ENCODE assay signal across 1 cellular context in the genomic region with DNA sequence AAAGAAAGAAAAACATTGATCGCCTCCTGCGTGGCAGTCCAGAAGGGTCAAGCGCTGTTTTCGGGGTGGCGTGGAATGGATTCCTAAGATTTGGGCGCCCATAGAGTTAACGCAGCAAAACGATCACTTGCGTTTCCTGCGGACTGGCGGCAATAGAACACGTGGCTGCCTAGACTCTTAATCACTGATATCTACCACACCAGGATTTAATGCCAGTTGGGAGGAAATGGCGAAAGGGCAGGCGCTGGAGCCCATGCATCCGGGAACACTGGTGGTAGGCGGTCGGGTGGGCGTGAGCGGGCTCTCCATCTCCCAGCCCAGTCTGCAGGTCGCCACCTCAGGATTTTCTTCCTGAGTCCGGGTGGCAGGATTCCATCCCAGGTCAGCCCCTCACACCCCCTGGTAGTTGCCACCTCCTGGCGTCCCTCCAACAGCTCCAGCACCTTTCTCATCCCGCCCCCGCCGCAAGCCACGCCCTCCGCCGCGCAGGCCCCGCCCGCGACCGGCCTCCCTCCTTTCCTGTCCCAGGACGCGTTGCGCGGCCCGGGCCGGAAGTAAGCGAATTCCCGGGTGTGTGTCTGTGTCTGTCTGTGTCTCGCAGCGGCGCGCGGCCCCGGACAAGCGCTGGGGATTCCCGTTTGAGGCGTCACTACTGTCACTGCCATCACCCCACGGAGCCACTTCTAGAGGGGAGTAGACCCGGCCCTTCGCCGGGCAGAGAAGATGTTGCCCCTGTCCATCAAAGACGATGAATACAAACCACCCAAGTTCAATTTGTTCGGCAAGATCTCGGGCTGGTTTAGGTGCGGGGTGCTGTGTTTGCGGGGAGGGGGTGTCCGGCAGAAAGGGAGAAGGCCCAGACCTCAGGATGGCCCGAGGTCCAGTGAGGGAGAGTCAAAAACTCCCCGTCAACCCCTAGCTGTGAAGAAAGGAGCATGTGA.
TF ChIP-seq lines count a peak whose summit lies in the region.

A gene with protein sequence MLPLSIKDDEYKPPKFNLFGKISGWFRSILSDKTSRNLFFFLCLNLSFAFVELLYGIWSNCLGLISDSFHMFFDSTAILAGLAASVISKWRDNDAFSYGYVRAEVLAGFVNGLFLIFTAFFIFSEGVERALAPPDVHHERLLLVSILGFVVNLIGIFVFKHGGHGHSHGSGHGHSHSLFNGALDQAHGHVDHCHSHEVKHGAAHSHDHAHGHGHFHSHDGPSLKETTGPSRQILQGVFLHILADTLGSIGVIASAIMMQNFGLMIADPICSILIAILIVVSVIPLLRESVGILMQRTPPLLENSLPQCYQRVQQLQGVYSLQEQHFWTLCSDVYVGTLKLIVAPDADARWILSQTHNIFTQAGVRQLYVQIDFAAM (plus strand): TSS at position 551 of the 941 bp plus-strand sequence. CDS start 173 bp downstream, at position 724.

TF ChIP-seq in WTC11, 78 proteins besides CTCF, POLR2A, EP300 and RAD21 (continued from another document and continues in another):
- TF ChIP-seq, protein P1, sequence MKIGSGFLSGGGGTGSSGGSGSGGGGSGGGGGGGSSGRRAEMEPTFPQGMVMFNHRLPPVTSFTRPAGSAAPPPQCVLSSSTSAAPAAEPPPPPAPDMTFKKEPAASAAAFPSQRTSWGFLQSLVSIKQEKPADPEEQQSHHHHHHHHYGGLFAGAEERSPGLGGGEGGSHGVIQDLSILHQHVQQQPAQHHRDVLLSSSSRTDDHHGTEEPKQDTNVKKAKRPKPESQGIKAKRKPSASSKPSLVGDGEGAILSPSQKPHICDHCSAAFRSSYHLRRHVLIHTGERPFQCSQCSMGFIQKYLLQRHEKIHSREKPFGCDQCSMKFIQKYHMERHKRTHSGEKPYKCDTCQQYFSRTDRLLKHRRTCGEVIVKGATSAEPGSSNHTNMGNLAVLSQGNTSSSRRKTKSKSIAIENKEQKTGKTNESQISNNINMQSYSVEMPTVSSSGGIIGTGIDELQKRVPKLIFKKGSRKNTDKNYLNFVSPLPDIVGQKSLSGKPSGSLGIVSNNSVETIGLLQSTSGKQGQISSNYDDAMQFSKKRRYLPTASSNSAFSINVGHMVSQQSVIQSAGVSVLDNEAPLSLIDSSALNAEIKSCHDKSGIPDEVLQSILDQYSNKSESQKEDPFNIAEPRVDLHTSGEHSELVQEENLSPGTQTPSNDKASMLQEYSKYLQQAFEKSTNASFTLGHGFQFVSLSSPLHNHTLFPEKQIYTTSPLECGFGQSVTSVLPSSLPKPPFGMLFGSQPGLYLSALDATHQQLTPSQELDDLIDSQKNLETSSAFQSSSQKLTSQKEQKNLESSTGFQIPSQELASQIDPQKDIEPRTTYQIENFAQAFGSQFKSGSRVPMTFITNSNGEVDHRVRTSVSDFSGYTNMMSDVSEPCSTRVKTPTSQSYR (CRISPR knock-in tag; IDR thresholded peaks at IDR 0.05), result no peak
- TF ChIP-seq MYBL2 (CRISPR knock-in tag; IDR thresholded peaks at IDR 0.05) (0 out of 2 replicates have a peak, but pooled peaks have one; percentile 29), RELA (CRISPR knock-in tag; IDR thresholded peaks at IDR 0.05; ENCODE audit: borderline replicate concordance) (no peak), SP1 (CRISPR knock-in tag; conservative IDR thresholded peaks at IDR 0.05) (peak; percentile 89), TEAD4 (CRISPR knock-in tag; IDR thresholded peaks at IDR 0.05) (0 out of 2 replicates have a peak, but pooled peaks have one; percentile 10), ESRRA (CRISPR knock-in tag; IDR thresholded peaks at IDR 0.05; ENCODE audit: borderline replicate concordance) (no peak; the same call in 1 of the 2 replicates), EMX1 (CRISPR knock-in tag; IDR thresholded peaks at IDR 0.05) (no peak), IRF2 (CRISPR knock-in tag; IDR thresholded peaks at IDR 0.05; ENCODE audit: borderline replicate concordance, low read depth) (no peak), TCF7 (CRISPR knock-in tag; IDR thresholded peaks at IDR 0.05; ENCODE audit: low read depth) (no peak), MXD4 (CRISPR knock-in tag; IDR thresholded peaks at IDR 0.05; ENCODE audit: borderline replicate concordance) (no peak), OVOL2 (CRISPR knock-in tag; IDR thresholded peaks at IDR 0.05; ENCODE audit: borderline replicate concordance) (no peak), TP53 (CRISPR knock-in tag; IDR thresholded peaks at IDR 0.05) (no peak), NR1H2 (CRISPR knock-in tag; IDR thresholded peaks at IDR 0.05) (no peak), ATF1 (CRISPR knock-in tag; IDR thresholded peaks at IDR 0.05) (no peak), NFATC4 (CRISPR knock-in tag; IDR thresholded peaks at IDR 0.05) (no peak), ZNF138 (CRISPR knock-in tag; conservative IDR thresholded peaks at IDR 0.05) (no peak), JAZF1 (CRISPR knock-in tag; IDR thresholded peaks at IDR 0.05) (no peak), NFE2L1 (CRISPR knock-in tag; IDR thresholded peaks at IDR 0.05) (peak; percentile 68; the same call in 1 of the 2 replicates)
- TF ChIP-seq, protein P2, sequence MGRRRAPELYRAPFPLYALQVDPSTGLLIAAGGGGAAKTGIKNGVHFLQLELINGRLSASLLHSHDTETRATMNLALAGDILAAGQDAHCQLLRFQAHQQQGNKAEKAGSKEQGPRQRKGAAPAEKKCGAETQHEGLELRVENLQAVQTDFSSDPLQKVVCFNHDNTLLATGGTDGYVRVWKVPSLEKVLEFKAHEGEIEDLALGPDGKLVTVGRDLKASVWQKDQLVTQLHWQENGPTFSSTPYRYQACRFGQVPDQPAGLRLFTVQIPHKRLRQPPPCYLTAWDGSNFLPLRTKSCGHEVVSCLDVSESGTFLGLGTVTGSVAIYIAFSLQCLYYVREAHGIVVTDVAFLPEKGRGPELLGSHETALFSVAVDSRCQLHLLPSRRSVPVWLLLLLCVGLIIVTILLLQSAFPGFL (CRISPR knock-in tag; IDR thresholded peaks at IDR 0.05; ENCODE audit: borderline replicate concordance), result no peak
- TF ChIP-seq, protein P3, sequence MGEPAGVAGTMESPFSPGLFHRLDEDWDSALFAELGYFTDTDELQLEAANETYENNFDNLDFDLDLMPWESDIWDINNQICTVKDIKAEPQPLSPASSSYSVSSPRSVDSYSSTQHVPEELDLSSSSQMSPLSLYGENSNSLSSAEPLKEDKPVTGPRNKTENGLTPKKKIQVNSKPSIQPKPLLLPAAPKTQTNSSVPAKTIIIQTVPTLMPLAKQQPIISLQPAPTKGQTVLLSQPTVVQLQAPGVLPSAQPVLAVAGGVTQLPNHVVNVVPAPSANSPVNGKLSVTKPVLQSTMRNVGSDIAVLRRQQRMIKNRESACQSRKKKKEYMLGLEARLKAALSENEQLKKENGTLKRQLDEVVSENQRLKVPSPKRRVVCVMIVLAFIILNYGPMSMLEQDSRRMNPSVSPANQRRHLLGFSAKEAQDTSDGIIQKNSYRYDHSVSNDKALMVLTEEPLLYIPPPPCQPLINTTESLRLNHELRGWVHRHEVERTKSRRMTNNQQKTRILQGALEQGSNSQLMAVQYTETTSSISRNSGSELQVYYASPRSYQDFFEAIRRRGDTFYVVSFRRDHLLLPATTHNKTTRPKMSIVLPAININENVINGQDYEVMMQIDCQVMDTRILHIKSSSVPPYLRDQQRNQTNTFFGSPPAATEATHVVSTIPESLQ (CRISPR knock-in tag; IDR thresholded peaks at IDR 0.05), result no peak
- TF ChIP-seq, protein P4, sequence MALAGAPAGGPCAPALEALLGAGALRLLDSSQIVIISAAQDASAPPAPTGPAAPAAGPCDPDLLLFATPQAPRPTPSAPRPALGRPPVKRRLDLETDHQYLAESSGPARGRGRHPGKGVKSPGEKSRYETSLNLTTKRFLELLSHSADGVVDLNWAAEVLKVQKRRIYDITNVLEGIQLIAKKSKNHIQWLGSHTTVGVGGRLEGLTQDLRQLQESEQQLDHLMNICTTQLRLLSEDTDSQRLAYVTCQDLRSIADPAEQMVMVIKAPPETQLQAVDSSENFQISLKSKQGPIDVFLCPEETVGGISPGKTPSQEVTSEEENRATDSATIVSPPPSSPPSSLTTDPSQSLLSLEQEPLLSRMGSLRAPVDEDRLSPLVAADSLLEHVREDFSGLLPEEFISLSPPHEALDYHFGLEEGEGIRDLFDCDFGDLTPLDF (CRISPR knock-in tag; IDR thresholded peaks at IDR 0.05), result no peak
- TF ChIP-seq, protein P5, sequence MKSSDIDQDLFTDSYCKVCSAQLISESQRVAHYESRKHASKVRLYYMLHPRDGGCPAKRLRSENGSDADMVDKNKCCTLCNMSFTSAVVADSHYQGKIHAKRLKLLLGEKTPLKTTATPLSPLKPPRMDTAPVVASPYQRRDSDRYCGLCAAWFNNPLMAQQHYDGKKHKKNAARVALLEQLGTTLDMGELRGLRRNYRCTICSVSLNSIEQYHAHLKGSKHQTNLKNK (CRISPR knock-in tag; IDR thresholded peaks at IDR 0.05), result no peak
- TF ChIP-seq, protein P6, sequence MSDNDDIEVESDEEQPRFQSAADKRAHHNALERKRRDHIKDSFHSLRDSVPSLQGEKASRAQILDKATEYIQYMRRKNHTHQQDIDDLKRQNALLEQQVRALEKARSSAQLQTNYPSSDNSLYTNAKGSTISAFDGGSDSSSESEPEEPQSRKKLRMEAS (CRISPR knock-in tag; IDR thresholded peaks at IDR 0.05), result peak; percentile 72
- TF ChIP-seq, protein P7, sequence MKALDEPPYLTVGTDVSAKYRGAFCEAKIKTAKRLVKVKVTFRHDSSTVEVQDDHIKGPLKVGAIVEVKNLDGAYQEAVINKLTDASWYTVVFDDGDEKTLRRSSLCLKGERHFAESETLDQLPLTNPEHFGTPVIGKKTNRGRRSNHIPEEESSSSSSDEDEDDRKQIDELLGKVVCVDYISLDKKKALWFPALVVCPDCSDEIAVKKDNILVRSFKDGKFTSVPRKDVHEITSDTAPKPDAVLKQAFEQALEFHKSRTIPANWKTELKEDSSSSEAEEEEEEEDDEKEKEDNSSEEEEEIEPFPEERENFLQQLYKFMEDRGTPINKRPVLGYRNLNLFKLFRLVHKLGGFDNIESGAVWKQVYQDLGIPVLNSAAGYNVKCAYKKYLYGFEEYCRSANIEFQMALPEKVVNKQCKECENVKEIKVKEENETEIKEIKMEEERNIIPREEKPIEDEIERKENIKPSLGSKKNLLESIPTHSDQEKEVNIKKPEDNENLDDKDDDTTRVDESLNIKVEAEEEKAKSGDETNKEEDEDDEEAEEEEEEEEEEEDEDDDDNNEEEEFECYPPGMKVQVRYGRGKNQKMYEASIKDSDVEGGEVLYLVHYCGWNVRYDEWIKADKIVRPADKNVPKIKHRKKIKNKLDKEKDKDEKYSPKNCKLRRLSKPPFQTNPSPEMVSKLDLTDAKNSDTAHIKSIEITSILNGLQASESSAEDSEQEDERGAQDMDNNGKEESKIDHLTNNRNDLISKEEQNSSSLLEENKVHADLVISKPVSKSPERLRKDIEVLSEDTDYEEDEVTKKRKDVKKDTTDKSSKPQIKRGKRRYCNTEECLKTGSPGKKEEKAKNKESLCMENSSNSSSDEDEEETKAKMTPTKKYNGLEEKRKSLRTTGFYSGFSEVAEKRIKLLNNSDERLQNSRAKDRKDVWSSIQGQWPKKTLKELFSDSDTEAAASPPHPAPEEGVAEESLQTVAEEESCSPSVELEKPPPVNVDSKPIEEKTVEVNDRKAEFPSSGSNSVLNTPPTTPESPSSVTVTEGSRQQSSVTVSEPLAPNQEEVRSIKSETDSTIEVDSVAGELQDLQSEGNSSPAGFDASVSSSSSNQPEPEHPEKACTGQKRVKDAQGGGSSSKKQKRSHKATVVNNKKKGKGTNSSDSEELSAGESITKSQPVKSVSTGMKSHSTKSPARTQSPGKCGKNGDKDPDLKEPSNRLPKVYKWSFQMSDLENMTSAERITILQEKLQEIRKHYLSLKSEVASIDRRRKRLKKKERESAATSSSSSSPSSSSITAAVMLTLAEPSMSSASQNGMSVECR (CRISPR knock-in tag; IDR thresholded peaks at IDR 0.05; ENCODE audit: borderline replicate concordance), result peak; percentile 68
- TF ChIP-seq, protein P8, sequence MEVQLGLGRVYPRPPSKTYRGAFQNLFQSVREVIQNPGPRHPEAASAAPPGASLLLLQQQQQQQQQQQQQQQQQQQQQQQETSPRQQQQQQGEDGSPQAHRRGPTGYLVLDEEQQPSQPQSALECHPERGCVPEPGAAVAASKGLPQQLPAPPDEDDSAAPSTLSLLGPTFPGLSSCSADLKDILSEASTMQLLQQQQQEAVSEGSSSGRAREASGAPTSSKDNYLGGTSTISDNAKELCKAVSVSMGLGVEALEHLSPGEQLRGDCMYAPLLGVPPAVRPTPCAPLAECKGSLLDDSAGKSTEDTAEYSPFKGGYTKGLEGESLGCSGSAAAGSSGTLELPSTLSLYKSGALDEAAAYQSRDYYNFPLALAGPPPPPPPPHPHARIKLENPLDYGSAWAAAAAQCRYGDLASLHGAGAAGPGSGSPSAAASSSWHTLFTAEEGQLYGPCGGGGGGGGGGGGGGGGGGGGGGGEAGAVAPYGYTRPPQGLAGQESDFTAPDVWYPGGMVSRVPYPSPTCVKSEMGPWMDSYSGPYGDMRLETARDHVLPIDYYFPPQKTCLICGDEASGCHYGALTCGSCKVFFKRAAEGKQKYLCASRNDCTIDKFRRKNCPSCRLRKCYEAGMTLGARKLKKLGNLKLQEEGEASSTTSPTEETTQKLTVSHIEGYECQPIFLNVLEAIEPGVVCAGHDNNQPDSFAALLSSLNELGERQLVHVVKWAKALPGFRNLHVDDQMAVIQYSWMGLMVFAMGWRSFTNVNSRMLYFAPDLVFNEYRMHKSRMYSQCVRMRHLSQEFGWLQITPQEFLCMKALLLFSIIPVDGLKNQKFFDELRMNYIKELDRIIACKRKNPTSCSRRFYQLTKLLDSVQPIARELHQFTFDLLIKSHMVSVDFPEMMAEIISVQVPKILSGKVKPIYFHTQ (CRISPR knock-in tag; IDR thresholded peaks at IDR 0.05), result no peak
- TF ChIP-seq, protein P9, sequence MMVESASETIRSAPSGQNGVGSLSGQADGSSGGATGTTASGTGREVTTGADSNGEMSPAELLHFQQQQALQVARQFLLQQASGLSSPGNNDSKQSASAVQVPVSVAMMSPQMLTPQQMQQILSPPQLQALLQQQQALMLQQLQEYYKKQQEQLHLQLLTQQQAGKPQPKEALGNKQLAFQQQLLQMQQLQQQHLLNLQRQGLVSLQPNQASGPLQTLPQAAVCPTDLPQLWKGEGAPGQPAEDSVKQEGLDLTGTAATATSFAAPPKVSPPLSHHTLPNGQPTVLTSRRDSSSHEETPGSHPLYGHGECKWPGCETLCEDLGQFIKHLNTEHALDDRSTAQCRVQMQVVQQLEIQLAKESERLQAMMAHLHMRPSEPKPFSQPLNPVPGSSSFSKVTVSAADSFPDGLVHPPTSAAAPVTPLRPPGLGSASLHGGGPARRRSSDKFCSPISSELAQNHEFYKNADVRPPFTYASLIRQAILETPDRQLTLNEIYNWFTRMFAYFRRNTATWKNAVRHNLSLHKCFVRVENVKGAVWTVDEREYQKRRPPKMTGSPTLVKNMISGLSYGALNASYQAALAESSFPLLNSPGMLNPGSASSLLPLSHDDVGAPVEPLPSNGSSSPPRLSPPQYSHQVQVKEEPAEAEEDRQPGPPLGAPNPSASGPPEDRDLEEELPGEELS (CRISPR knock-in tag; IDR thresholded peaks at IDR 0.05), result no peak; the same call in 1 of the 2 replicates
- TF ChIP-seq, protein P10, sequence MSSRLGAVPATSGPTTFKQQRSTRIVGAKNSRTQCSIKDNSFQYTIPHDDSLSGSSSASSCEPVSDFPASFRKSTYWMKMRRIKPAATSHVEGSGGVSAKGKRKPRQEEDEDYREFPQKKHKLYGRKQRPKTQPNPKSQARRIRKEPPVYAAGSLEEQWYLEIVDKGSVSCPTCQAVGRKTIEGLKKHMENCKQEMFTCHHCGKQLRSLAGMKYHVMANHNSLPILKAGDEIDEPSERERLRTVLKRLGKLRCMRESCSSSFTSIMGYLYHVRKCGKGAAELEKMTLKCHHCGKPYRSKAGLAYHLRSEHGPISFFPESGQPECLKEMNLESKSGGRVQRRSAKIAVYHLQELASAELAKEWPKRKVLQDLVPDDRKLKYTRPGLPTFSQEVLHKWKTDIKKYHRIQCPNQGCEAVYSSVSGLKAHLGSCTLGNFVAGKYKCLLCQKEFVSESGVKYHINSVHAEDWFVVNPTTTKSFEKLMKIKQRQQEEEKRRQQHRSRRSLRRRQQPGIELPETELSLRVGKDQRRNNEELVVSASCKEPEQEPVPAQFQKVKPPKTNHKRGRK (CRISPR knock-in tag; IDR thresholded peaks at IDR 0.05; ENCODE audit: borderline replicate concordance), result no peak
